ENCODE assay signal across 8 cellular contexts in genomic region chr22:41917906-41918791, GRCh38. TPM values are rescaled to one million over a fixed set of nuclear protein-coding genes. Genes with fewer than 3 reads are reported as not detected.
DNase-seq lines count a peak whose midpoint lies in the region; ATAC-seq lines count a peak whose summit lies in the region.

No MANE protein-coding gene starts in this region.

- no peak overlapping the region for H2AFZ ChIP-seq in Karpas-422 (ENCODE audit: low read length)

- intact Hi-C loops in activated T-helper 2 cell treated with anti-CD3 and anti-CD28 coated beads, Interferon-gamma antibody, Interleukin-2, Interleukin-4, amounts not matched to agents 10 μg/mL and 5 μg/mL and 100 μg/mL, durations not matched to agents 14 hours and 24 hours and 36 hours (cut with micrococcal nuclease): no loop called here

- peak; percentile 23 for DNase-seq in NCI-H345 (lab: John Stamatoyannopoulos, UW)
- no peak for DNase-seq in NCI-H345 treated with DMSO at 0.1 percent for 48 hours (lab: John Stamatoyannopoulos, UW; ENCODE audit: unreplicated experiment)
- peak; percentile 88 for DNase-seq in Karpas-422
- no peak for DNase-seq in activated T-helper 2 cell treated with anti-CD3 and anti-CD28 coated beads, Interferon-gamma antibody, Interleukin-2, Interleukin-4, amounts not matched to agents 10 μg/mL and 5 μg/mL and 100 μg/mL, durations not matched to agents 14 hours and 24 hours and 36 hours (ENCODE audit: low spot score)
- peak; percentile 20 for DNase-seq in middle frontal gyrus (ENCODE audit: extremely low spot score, low spot score)
- no peak for DNase-seq in ecto neural progenitor cell (ENCODE audit: low spot score)

- H3K4me1 ChIP-seq in Karpas-422 (ENCODE audit: low read length): peaks cover 93% of the 10 kb centered on the region

- peaks cover 31% of the 10 kb centered on the region for H4K20me1 ChIP-seq in Karpas-422 (ENCODE audit: insufficient read depth, low read depth, low read length)

- no peaks in the 10 kb centered on the region for H3K9me3 Mint-ChIP-seq in activated T-helper 2 cell treated with anti-CD3 and anti-CD28 coated beads, Interferon-gamma antibody, Interleukin-2, Interleukin-4, amounts not matched to agents 10 μg/mL and 5 μg/mL and 100 μg/mL, durations not matched to agents 14 hours and 24 hours and 36 hours

- peaks cover 8% of the 10 kb centered on the region; the same call in 1 of the 2 replicates for H3K36me3 ChIP-seq in Karpas-422 (ENCODE audit: insufficient read depth, low read length)

- H3K27ac Mint-ChIP-seq in activated T-helper 2 cell treated with anti-CD3 and anti-CD28 coated beads, Interferon-gamma antibody, Interleukin-2, Interleukin-4, amounts not matched to agents 10 μg/mL and 5 μg/mL and 100 μg/mL, durations not matched to agents 14 hours and 24 hours and 36 hours: no peak overlapping the region

- no peaks in the 10 kb centered on the region for H3K9me2 ChIP-seq in Karpas-422 (replicated peaks; ENCODE audit: insufficient read depth, low read length)

- H3K4me2 ChIP-seq in Karpas-422 (ENCODE audit: low read depth, low read length, poor library complexity, severe bottlenecking): peak overlapping the region; percentile 37

- H3K4me1 Mint-ChIP-seq in activated T-helper 2 cell treated with anti-CD3 and anti-CD28 coated beads, Interferon-gamma antibody, Interleukin-2, Interleukin-4, amounts not matched to agents 10 μg/mL and 5 μg/mL and 100 μg/mL, durations not matched to agents 14 hours and 24 hours and 36 hours (ENCODE audit: low read depth): peaks cover 10% of the 10 kb centered on the region

- no peaks in the 10 kb centered on the region for H3K79me2 ChIP-seq in Karpas-422 (ENCODE audit: low read length)

- no peaks in the 10 kb centered on the region for H3K36me3 Mint-ChIP-seq in activated T-helper 2 cell treated with anti-CD3 and anti-CD28 coated beads, Interferon-gamma antibody, Interleukin-2, Interleukin-4, amounts not matched to agents 10 μg/mL and 5 μg/mL and 100 μg/mL, durations not matched to agents 14 hours and 24 hours and 36 hours (ENCODE audit: low read depth)

- peak overlapping the region; percentile 36; the same call in 1 of the 2 replicates for H3K9ac ChIP-seq in Karpas-422 (ENCODE audit: low read length)

- no peaks in the 10 kb centered on the region; the same call in 1 of the 2 replicates for H3K27me3 ChIP-seq in Karpas-422 (ENCODE audit: low read length)

- peaks cover 24% of the 10 kb centered on the region for H3K27me3 Mint-ChIP-seq in activated T-helper 2 cell treated with anti-CD3 and anti-CD28 coated beads, Interferon-gamma antibody, Interleukin-2, Interleukin-4, amounts not matched to agents 10 μg/mL and 5 μg/mL and 100 μg/mL, durations not matched to agents 14 hours and 24 hours and 36 hours (ENCODE audit: low read depth)

- ATAC-seq in HG02938 (IDR thresholded peaks at IDR 0.05; ENCODE audit: unreplicated experiment) (no peak), HG02678 (IDR thresholded peaks at IDR 0.05; ENCODE audit: unreplicated experiment) (no peak)

- H3K4me3 ChIP-seq in Karpas-422 (ENCODE audit: low read length): no peak overlapping the region

- H3K9me3 ChIP-seq in Karpas-422 (ENCODE audit: low read length): no peaks in the 10 kb centered on the region

- peak overlapping the region; percentile 21 for H3K4me3 Mint-ChIP-seq in activated T-helper 2 cell treated with anti-CD3 and anti-CD28 coated beads, Interferon-gamma antibody, Interleukin-2, Interleukin-4, amounts not matched to agents 10 μg/mL and 5 μg/mL and 100 μg/mL, durations not matched to agents 14 hours and 24 hours and 36 hours (ENCODE audit: low read depth)

- no peak overlapping the region for H3K27ac ChIP-seq in Karpas-422 (ENCODE audit: low read length)

RNA-seq across cellular contexts. Expression of gene SHISA8, which starts 3.3 kb away (rescaled TPM):
- 3.2 and 6.5 TPM in 2 replicates for total RNA-seq in Karpas-422 (2014; rRNA removed; shearing (Covaris generic); ENCODE audit: low replicate concordance)
- total RNA-seq in activated T-helper 2 cell treated with anti-CD3 and anti-CD28 coated beads, Interferon-gamma antibody, Interleukin-2, Interleukin-4, amounts not matched to agents 10 μg/mL and 5 μg/mL and 100 μg/mL, durations not matched to agents 14 hours and 24 hours and 36 hours: 1.0 and 1.7 TPM in 2 replicates

RNA-seq across cellular contexts. Expression of gene TNFRSF13C, which starts 8.5 kb away (rescaled TPM):
- 130 and 141 TPM in 2 replicates for total RNA-seq in Karpas-422 (2014; rRNA removed; shearing (Covaris generic); ENCODE audit: low replicate concordance)
- 2.7 and 3.1 TPM in 2 replicates for total RNA-seq in activated T-helper 2 cell treated with anti-CD3 and anti-CD28 coated beads, Interferon-gamma antibody, Interleukin-2, Interleukin-4, amounts not matched to agents 10 μg/mL and 5 μg/mL and 100 μg/mL, durations not matched to agents 14 hours and 24 hours and 36 hours

RNA-seq across cellular contexts. Expression of gene CENPM, which starts 28.8 kb away (rescaled TPM):
- total RNA-seq in Karpas-422 (2014; rRNA removed; shearing (Covaris generic); ENCODE audit: low replicate concordance): 83.8 and 108 TPM in 2 replicates
- 58.6 and 59.3 TPM in 2 replicates for total RNA-seq in activated T-helper 2 cell treated with anti-CD3 and anti-CD28 coated beads, Interferon-gamma antibody, Interleukin-2, Interleukin-4, amounts not matched to agents 10 μg/mL and 5 μg/mL and 100 μg/mL, durations not matched to agents 14 hours and 24 hours and 36 hours

RNA-seq across cellular contexts. Expression of gene SEPTIN3, which starts 51.1 kb away (rescaled TPM):
- not detected in 2 replicates for total RNA-seq in Karpas-422 (2014; rRNA removed; shearing (Covaris generic); ENCODE audit: low replicate concordance)
- 7.1 and 8.5 TPM in 2 replicates for total RNA-seq in activated T-helper 2 cell treated with anti-CD3 and anti-CD28 coated beads, Interferon-gamma antibody, Interleukin-2, Interleukin-4, amounts not matched to agents 10 μg/mL and 5 μg/mL and 100 μg/mL, durations not matched to agents 14 hours and 24 hours and 36 hours

Comparison
In these comparisons a context has a peak if more than half of its experiments do, and no peak if none do; other contexts are left out.
1. DNase-seq: peak in NCI-H345 (single experiment), Karpas-422 (single experiment) and middle frontal gyrus (single experiment); none in NCI-H345 treated with DMSO at 0.1 percent for 48 hours (single experiment), activated T-helper 2 cell treated with anti-CD3 and anti-CD28 coated beads, Interferon-gamma antibody, Interleukin-2, Interleukin-4, amounts not matched to agents 10 μg/mL and 5 μg/mL and 100 μg/mL, durations not matched to agents 14 hours and 24 hours and 36 hours (single experiment) and ecto neural progenitor cell (single experiment).
2. RNA of gene TNFRSF13C, which starts 8.5 kb away (total RNA-seq): 130 to 141 TPM in Karpas-422; 2.7 to 3.1 TPM in activated T-helper 2 cell treated with anti-CD3 and anti-CD28 coated beads, Interferon-gamma antibody, Interleukin-2, Interleukin-4, amounts not matched to agents 10 μg/mL and 5 μg/mL and 100 μg/mL, durations not matched to agents 14 hours and 24 hours and 36 hours; every median in the first group is over 10 times any median in the second.